ENCODE assay signal across 1 cellular context in the genomic region with DNA sequence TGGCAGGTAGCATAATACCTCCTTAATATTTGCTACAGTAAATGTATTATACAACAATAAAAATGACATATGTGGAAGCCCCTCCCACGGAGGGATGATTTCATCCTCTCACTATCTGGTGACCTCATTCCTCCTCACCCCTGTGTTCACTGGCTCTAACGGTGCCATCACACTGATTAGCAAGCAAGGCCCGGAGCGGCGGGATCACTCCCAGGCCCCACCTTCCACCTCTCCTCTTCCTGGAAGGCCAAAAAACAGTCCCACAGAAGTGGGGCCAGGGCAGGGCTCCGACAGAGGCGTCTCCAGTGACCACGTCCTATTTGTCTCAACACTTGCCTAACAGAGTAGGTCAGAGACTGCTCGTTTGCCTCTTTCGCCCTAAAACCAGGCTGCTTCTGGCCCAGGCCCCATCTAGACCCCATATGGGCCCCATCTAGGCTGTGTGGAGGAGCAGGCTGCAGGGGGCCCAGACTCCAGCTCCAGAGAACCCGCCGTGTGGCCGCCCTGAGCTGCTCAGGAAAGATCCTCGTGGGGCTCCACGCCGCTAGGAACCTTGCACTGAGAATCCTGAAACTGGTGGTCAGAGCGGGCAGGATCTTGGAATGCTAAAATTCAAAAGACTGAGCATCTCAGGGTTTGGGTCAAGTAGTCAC.
TF ChIP-seq lines count a peak whose summit lies in the region.

No MANE protein-coding gene starts in this region.

TF ChIP-seq in endothelial cell of umbilical vein, 7 proteins besides CTCF, POLR2A, EP300 and RAD21:
- peak; percentile 79 for TF ChIP-seq JUN (IDR thresholded peaks at IDR 0.05; ENCODE audit: borderline replicate concordance, insufficient read depth, insufficient read length, low read depth)
- peak; percentile 14 for TF ChIP-seq FOS (IDR thresholded peaks at IDR 0.05; ENCODE audit: borderline replicate concordance, insufficient read depth, low read length)
- TF ChIP-seq, protein P1, sequence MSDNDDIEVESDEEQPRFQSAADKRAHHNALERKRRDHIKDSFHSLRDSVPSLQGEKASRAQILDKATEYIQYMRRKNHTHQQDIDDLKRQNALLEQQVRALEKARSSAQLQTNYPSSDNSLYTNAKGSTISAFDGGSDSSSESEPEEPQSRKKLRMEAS (IDR thresholded peaks at IDR 0.05; ENCODE audit: insufficient read depth, insufficient read length): no peak
